ENCODE assay signal across 9 cellular contexts in genomic region chr7:35727571-35727970, GRCh38. TPM values are rescaled to one million over a fixed set of nuclear protein-coding genes. Genes with fewer than 3 reads are reported as not detected.
DNase-seq lines count a peak whose midpoint lies in the region; ATAC-seq, FAIRE-seq and TF ChIP-seq lines count a peak whose summit lies in the region.
"Had no signal": no experiment of that assay in that cellular context is flagged by ENCODE, and none has a peak within 500 bp of the region (broad histone marks: within the 10 kb centered on the region; RNA-seq: fewer than 3 reads in every experiment).

No MANE protein-coding gene starts in this region.

- FAIRE-seq in urothelium cell line (lab: Jason Lieb, UNC) = no peak

- ATAC-seq in GM19463 (IDR thresholded peaks at IDR 0.05; ENCODE audit: unreplicated experiment) = peak; percentile 21
- no peak for ATAC-seq in HG02870 (IDR thresholded peaks at IDR 0.05; ENCODE audit: unreplicated experiment)

- no peak overlapping the region for H3K4me3 ChIP-seq in Peyer's patch
- H3K4me3 ChIP-seq: ovary had no signal

- DNase-seq in GM10266 (ENCODE audit: extremely low spot score) (peak; percentile 19), Peyer's patch (no peak), germinal center (ENCODE audit: low spot score) (peak; percentile 11), foreskin melanocyte (no peak), urothelium cell line (ENCODE audit: low spot score) (no peak), NCI-H1417 (lab: John Stamatoyannopoulos, UW) (no peak)
- DNase-seq: ovary had no signal

- H3K27ac ChIP-seq in Peyer's patch = peak overlapping the region; percentile 13 to 84 (median 54)
- H3K27ac ChIP-seq: ovary had no signal

- no peaks in the 10 kb centered on the region for H3K36me3 ChIP-seq in Peyer's patch
- H3K36me3 ChIP-seq: ovary had no signal

- H3K4me1 ChIP-seq in Peyer's patch = peaks cover 0 to 53% (median 12%) of the 10 kb centered on the region in 4 donors

- no peaks in the 10 kb centered on the region for H3K27me3 ChIP-seq in Peyer's patch
- H3K27me3 ChIP-seq: ovary had no signal

- TF ChIP-seq CTCF in GM10266 (IDR thresholded peaks at IDR 0.05; ENCODE audit: control insufficient read depth, insufficient read depth, low read depth, missing control alignments) = no peak
- TF ChIP-seq CTCF in Peyer's patch (IDR thresholded peaks at IDR 0.05) = no peak

- no peaks in the 10 kb centered on the region for H3K9me3 ChIP-seq in Peyer's patch
- H3K9me3 ChIP-seq: ovary had no signal

- no peak for TF ChIP-seq POLR2A in Peyer's patch (IDR thresholded peaks at IDR 0.05)

RNA-seq across cellular contexts. Expression of gene HERPUD2, which starts 32.6 kb away (rescaled TPM):
- 10 to 100 TPM; 20.1 to 31.5 (median 26.8) TPM for total RNA-seq in Peyer's patch

Comparison
In these comparisons a context has a peak if more than half of its experiments do, and no peak if none do; other contexts are left out.
1. DNase-seq: peak in GM10266 (single experiment) and germinal center (single experiment); none in Peyer's patch (0 of 3), foreskin melanocyte (single experiment), urothelium cell line (single experiment) and NCI-H1417 (0 of 3).